1 cellular context compared by ENCODE assay signal in genomic region chr7:28277364-28277763, GRCh38.
A peak's percentile ranks its signal among the peaks of the same experiment; 100 is the strongest.
TF ChIP-seq lines count a peak whose summit lies in the region.

No MANE protein-coding gene starts in this region.

TF ChIP-seq in SK-N-SH treated with all-trans-retinoic acid at 6 μM for 48 hours, 23 proteins besides CTCF, POLR2A, EP300 and RAD21 (continued from another document):
- TF ChIP-seq TSHZ2 (CRISPR knock-in tag; IDR thresholded peaks at IDR 0.05) (peak; percentile 80; the same call in 1 of the 2 replicates), PATZ1 (CRISPR knock-in tag; IDR thresholded peaks at IDR 0.05; ENCODE audit: borderline replicate concordance) (peak; percentile 44; the same call in 1 of the 2 replicates), CREB5 (CRISPR knock-in tag; IDR thresholded peaks at IDR 0.05; ENCODE audit: low read depth) (peak; percentile 91), ZNF70 (CRISPR knock-in tag; IDR thresholded peaks at IDR 0.05) (0 out of 2 replicates have a peak, but pooled peaks have one; percentile 19), ESRRG (CRISPR knock-in tag; IDR thresholded peaks at IDR 0.05) (0 out of 2 replicates have a peak, but pooled peaks have one; percentile 49), ZC3H10 (CRISPR knock-in tag; IDR thresholded peaks at IDR 0.05) (no peak), ARNTL (CRISPR knock-in tag; IDR thresholded peaks at IDR 0.05; ENCODE audit: borderline replicate concordance, low read depth) (no peak), TOX (CRISPR knock-in tag; IDR thresholded peaks at IDR 0.05; ENCODE audit: borderline replicate concordance) (no peak), PPARA (CRISPR knock-in tag; IDR thresholded peaks at IDR 0.05; ENCODE audit: borderline replicate concordance) (no peak), BACH2 (CRISPR knock-in tag; IDR thresholded peaks at IDR 0.05; ENCODE audit: borderline replicate concordance) (no peak)
TF ChIP-seq in SK-N-SH treated with all-trans-retinoic acid at 6 μM for 48 hours: peak in this region for 11.
